Comparison of ENCODE assay signal across 26 cellular contexts in the genomic region with DNA sequence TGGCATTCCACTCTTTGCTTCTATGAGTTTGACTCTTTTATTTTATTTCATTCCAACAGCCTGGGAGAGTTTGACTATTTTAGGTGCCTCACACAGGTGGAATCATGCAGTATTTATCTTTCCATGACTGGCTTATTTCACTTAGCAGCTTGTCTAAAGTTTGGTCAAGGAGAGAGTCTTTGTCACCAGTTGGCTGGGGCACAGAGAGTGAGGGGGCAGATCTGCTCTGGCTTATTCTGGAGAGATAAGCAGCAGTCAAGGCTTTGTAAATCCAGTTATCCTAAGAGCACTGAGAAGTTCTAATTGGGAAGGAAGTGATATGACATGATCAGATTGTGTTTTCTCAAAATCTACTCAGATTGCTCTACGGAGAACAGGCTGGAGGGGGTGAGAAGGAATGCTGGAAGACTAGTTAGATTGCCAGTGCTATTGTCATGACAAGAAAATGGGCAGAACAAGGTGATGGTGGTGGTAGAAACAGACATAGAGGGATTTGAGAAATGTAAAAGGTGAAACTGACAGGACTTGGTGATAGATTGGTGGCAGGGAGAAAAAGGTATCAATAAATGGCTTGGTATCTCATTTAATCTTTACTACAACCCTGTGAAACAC.
"Had no signal": no experiment of that assay in that cellular context is flagged by ENCODE, and none has a peak within 500 bp of the region (broad histone marks: within the 10 kb centered on the region; RNA-seq: fewer than 3 reads in every experiment).

No MANE protein-coding gene starts in this region.

- ATAC-seq: activated CD4-positive, CD25-positive, alpha-beta regulatory T cell treated with anti-CD3 and anti-CD28 coated beads, Interleukin-2, amount 50 U/mL, for 24 hours; activated CD8-positive, alpha-beta T cell treated with anti-CD3 and anti-CD28 coated beads for 36 hours; activated T-cell treated with anti-CD3 and anti-CD28 coated beads, Interleukin-2, amount 50 U/mL, for 72 hours; Panc1; T-cell had no signal

- DNase-seq: activated CD4-positive, alpha-beta T cell treated with anti-CD3 and anti-CD28 coated beads for 4 hours; activated CD8-positive, alpha-beta memory T cell treated with anti-CD3 and anti-CD28 coated beads, Interleukin-2, amount 50 U/mL, for 4 hours; activated CD8-positive, alpha-beta T cell treated with anti-CD3 and anti-CD28 coated beads for 36 hours; activated gamma-delta T cell treated with Interleukin-2 at 50 U/mL for 16 hours; activated naive CD4-positive, alpha-beta T cell treated with anti-CD3 and anti-CD28 coated beads, Interleukin-2, amount 10 ng/mL, durations not matched to agents 7 days and 5 days; activated naive CD8-positive, alpha-beta T cell treated with anti-CD3 and anti-CD28 coated beads for 36 hours; activated T-cell treated with anti-CD3 and anti-CD28 coated beads, Interleukin-2, amount 50 U/mL, for 72 hours; central memory CD4-positive, alpha-beta T cell; KG1; NCI-H1092; NCI-H1417; NCI-H1930; NCI-H2171; NCI-H226; NCI-H526; NCI-H774; NK-92 treated with Interleukin-12 subunit alpha and Interleukin-12 subunit beta, amount 100 ng/mL, for 24 hours; OCI-M1; RPMI8226; SHP77; T-cell; T-helper 2 cell; T1000 had no signal

- FAIRE-seq: TTC549 had no signal
